In the genomic region with DNA sequence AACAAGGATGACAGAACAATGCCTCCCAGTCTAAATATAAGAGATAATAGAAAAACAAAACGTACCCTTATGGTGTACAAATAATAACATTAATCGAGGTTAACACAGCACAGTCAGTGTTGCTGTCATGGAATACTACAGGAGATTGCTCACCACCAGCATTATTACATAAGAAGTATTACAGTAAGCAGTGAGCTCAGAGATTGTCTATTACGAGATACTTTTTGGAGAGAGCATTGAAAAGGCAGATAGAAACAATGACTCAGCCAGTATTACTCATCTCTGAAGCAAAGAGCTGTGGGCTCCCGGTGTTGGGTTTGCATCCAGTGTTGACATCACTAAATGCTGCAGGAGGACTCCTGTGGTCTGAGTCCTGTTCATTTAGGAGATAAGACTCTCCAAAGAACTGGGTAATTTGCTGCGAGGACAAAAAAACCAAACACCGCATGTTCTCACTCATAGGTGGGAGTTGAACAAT, we compare ENCODE assay signal across 9 cellular contexts.
DNase-seq lines count a peak whose midpoint lies in the region; ATAC-seq and TF ChIP-seq lines count a peak whose summit lies in the region.
"Had no signal": no experiment of that assay in that cellular context is flagged by ENCODE, and none has a peak within 500 bp of the region (broad histone marks: within the 10 kb centered on the region; RNA-seq: fewer than 3 reads in every experiment).

No MANE protein-coding gene starts in this region.

- CTCF ChIA-PET in activated CD8-positive, alpha-beta T cell treated with anti-CD3 and anti-CD28 coated beads for 36 hours (lab: Charles Lee): no interaction called here
- CTCF ChIA-PET in activated CD8-positive, alpha-beta T cell treated with anti-CD3 and anti-CD28 coated beads, Interleukin-2, amount 10 ng/mL, durations not matched to agents 7 days and 5 days (lab: Charles Lee): interaction anchor here (0.6 kb wide), 1 partner anchor 1998 kb away, joined by 3 read pairs; no protein-coding TSS in a partner anchor

- H3K36me3 ChIP-seq in hepatocyte (replicated peaks; ENCODE audit: insufficient read depth, low read depth) (no peaks in the 10 kb centered on the region), thyroid gland (no peaks in the 10 kb centered on the region)
- H3K36me3 ChIP-seq: BLaER1 had no signal

- H3K9me3 ChIP-seq in hepatocyte (ENCODE audit: low read depth) (no peaks in the 10 kb centered on the region), thyroid gland (no peaks in the 10 kb centered on the region)
- H3K9me3 ChIP-seq: BLaER1 had no signal

- DNase-seq in activated CD8-positive, alpha-beta T cell treated with anti-CD3 and anti-CD28 coated beads for 36 hours: peak; percentile 9
- no peak for DNase-seq in activated CD8-positive, alpha-beta T cell treated with anti-CD3 and anti-CD28 coated beads, Interleukin-2, amount 10 ng/mL, durations not matched to agents 7 days and 5 days
- peak; percentile 18 for DNase-seq in SHP77 (lab: John Stamatoyannopoulos, UW)
- DNase-seq in hepatocyte (ENCODE audit: low spot score): peak; percentile 73
- DNase-seq in middle frontal gyrus (ENCODE audit: extremely low spot score, low spot score): no peak
- DNase-seq in thyroid gland: no peak

- H3K27me3 Mint-ChIP-seq in activated CD8-positive, alpha-beta T cell treated with anti-CD3 and anti-CD28 coated beads for 36 hours: no peaks in the 10 kb centered on the region
- H3K27me3 Mint-ChIP-seq in activated CD8-positive, alpha-beta T cell treated with anti-CD3 and anti-CD28 coated beads, Interleukin-2, amount 10 ng/mL, durations not matched to agents 7 days and 5 days (ENCODE audit: low read depth): no peaks in the 10 kb centered on the region

- no peak overlapping the region for H3K4me3 Mint-ChIP-seq in activated CD8-positive, alpha-beta T cell treated with anti-CD3 and anti-CD28 coated beads for 36 hours
- no peak overlapping the region for H3K4me3 Mint-ChIP-seq in activated CD8-positive, alpha-beta T cell treated with anti-CD3 and anti-CD28 coated beads, Interleukin-2, amount 10 ng/mL, durations not matched to agents 7 days and 5 days

- H2AFZ ChIP-seq in hepatocyte: no peak overlapping the region

- no peak for TF ChIP-seq POLR2A in thyroid gland (IDR thresholded peaks at IDR 0.05)

- H3K4me1 ChIP-seq in hepatocyte (ENCODE audit: insufficient read depth): peaks cover 5% of the 10 kb centered on the region
- H3K4me1 ChIP-seq in thyroid gland: no peaks in the 10 kb centered on the region
- H3K4me1 ChIP-seq: BLaER1 had no signal

- TF ChIP-seq CTCF in activated CD8-positive, alpha-beta T cell treated with anti-CD3 and anti-CD28 coated beads for 36 hours (IDR thresholded peaks at IDR 0.05): no peak
- TF ChIP-seq CTCF in hepatocyte (IDR thresholded peaks at IDR 0.05; ENCODE audit: poor library complexity) (no peak), thyroid gland (IDR thresholded peaks at IDR 0.05) (no peak)

- ATAC-seq in activated CD8-positive, alpha-beta T cell treated with anti-CD3 and anti-CD28 coated beads for 36 hours: no peak
- ATAC-seq in activated CD8-positive, alpha-beta T cell treated with anti-CD3 and anti-CD28 coated beads, Interleukin-2, amount 10 ng/mL, durations not matched to agents 7 days and 5 days: no peak
- ATAC-seq in HG03025 (IDR thresholded peaks at IDR 0.05; ENCODE audit: low FRiP score, unreplicated experiment): peak; percentile 39
- no peak for ATAC-seq in HG02763 (IDR thresholded peaks at IDR 0.05; ENCODE audit: unreplicated experiment)

- H3K27ac Mint-ChIP-seq in activated CD8-positive, alpha-beta T cell treated with anti-CD3 and anti-CD28 coated beads for 36 hours: no peak overlapping the region
- no peak overlapping the region for H3K27ac Mint-ChIP-seq in activated CD8-positive, alpha-beta T cell treated with anti-CD3 and anti-CD28 coated beads, Interleukin-2, amount 10 ng/mL, durations not matched to agents 7 days and 5 days

- 49% methylated on average over 6 of the region's 6 CpGs for WGBS in hepatocyte (ENCODE audit: low lambda C conversion rate, missing lambda C conversion rate)
- WGBS in thyroid gland, 2 donors: 57 to 61% methylated on average over 6 of the region's 6 CpGs

- no peak overlapping the region for H3K4me2 ChIP-seq in hepatocyte
- H3K4me2 ChIP-seq: BLaER1 had no signal

- no peaks in the 10 kb centered on the region for H3K79me2 ChIP-seq in hepatocyte

- POLR2A ChIA-PET in activated CD8-positive, alpha-beta T cell treated with anti-CD3 and anti-CD28 coated beads for 36 hours (lab: Charles Lee): no interaction called here
- POLR2A ChIA-PET in activated CD8-positive, alpha-beta T cell treated with anti-CD3 and anti-CD28 coated beads, Interleukin-2, amount 10 ng/mL, durations not matched to agents 7 days and 5 days (lab: Charles Lee): no interaction called here

- H3K36me3 Mint-ChIP-seq in activated CD8-positive, alpha-beta T cell treated with anti-CD3 and anti-CD28 coated beads for 36 hours (ENCODE audit: low read depth): no peaks in the 10 kb centered on the region
- no peaks in the 10 kb centered on the region for H3K36me3 Mint-ChIP-seq in activated CD8-positive, alpha-beta T cell treated with anti-CD3 and anti-CD28 coated beads, Interleukin-2, amount 10 ng/mL, durations not matched to agents 7 days and 5 days (ENCODE audit: low read depth)

- no peaks in the 10 kb centered on the region for H3K9me2 ChIP-seq in hepatocyte (replicated peaks; ENCODE audit: insufficient read depth)

- H3K27ac ChIP-seq in hepatocyte (no peak overlapping the region), thyroid gland (no peak overlapping the region)
- H3K27ac ChIP-seq: BLaER1 had no signal

- H3K27me3 ChIP-seq in hepatocyte (no peaks in the 10 kb centered on the region), thyroid gland (no peaks in the 10 kb centered on the region)
- H3K27me3 ChIP-seq: BLaER1 had no signal

- no peaks in the 10 kb centered on the region for H4K20me1 ChIP-seq in hepatocyte (ENCODE audit: insufficient read depth, poor library complexity, severe bottlenecking)
- H4K20me1 ChIP-seq: BLaER1 had no signal

- H3K4me1 Mint-ChIP-seq in activated CD8-positive, alpha-beta T cell treated with anti-CD3 and anti-CD28 coated beads for 36 hours (ENCODE audit: low read depth): no peaks in the 10 kb centered on the region
- H3K4me1 Mint-ChIP-seq in activated CD8-positive, alpha-beta T cell treated with anti-CD3 and anti-CD28 coated beads, Interleukin-2, amount 10 ng/mL, durations not matched to agents 7 days and 5 days (ENCODE audit: low read depth): no peaks in the 10 kb centered on the region

- no peak overlapping the region for H3K4me3 ChIP-seq in hepatocyte
- no peak overlapping the region for H3K4me3 ChIP-seq in thyroid gland (replicated peaks in 1 of 3)
- H3K4me3 ChIP-seq: BLaER1 had no signal

- no peaks in the 10 kb centered on the region for H3K9me3 Mint-ChIP-seq in activated CD8-positive, alpha-beta T cell treated with anti-CD3 and anti-CD28 coated beads for 36 hours
- H3K9me3 Mint-ChIP-seq in activated CD8-positive, alpha-beta T cell treated with anti-CD3 and anti-CD28 coated beads, Interleukin-2, amount 10 ng/mL, durations not matched to agents 7 days and 5 days (ENCODE audit: insufficient read depth): no peaks in the 10 kb centered on the region

- intact Hi-C loops in activated CD8-positive, alpha-beta T cell treated with anti-CD3 and anti-CD28 coated beads for 36 hours (cut with micrococcal nuclease): no loop called here
- intact Hi-C loops in thyroid gland (cut with DNase I): no loop called here

Comparison
In these comparisons a context has a peak if more than half of its experiments do, and no peak if none do; other contexts are left out.
1. DNase-seq: peak in activated CD8-positive, alpha-beta T cell treated with anti-CD3 and anti-CD28 coated beads for 36 hours (single experiment), SHP77 (2 of 2) and hepatocyte (single experiment); none in activated CD8-positive, alpha-beta T cell treated with anti-CD3 and anti-CD28 coated beads, Interleukin-2, amount 10 ng/mL, durations not matched to agents 7 days and 5 days (single experiment), middle frontal gyrus (single experiment) and thyroid gland (0 of 2).